In genomic region chr4:145281946-145282345, GRCh38 we compare ENCODE assay signal across 31 cellular contexts.
"Had no signal": no experiment of that assay in that cellular context is flagged by ENCODE, and none has a peak within 500 bp of the region (broad histone marks: within the 10 kb centered on the region; RNA-seq: fewer than 3 reads in every experiment).

No MANE protein-coding gene starts in this region.

- H3K4me3 ChIP-seq: pancreas, prostate gland, right atrium auricular region, right lobe of liver, sigmoid colon, skin epidermis, smooth muscle cell, spleen, suprapubic skin, testis, tibial artery, transverse colon, upper lobe of left lung, vagina had no signal

- H3K9me3 ChIP-seq: neutrophil, pancreas, prostate gland, right atrium auricular region, right lobe of liver, sigmoid colon, spleen, suprapubic skin, testis, tibial artery, transverse colon, upper lobe of left lung, vagina had no signal

- ATAC-seq: naive thymus-derived CD8-positive, alpha-beta T cell; natural killer cell treated with Interleukin-12 subunit alpha and Interleukin-12 subunit beta and Interleukin-15 and Interleukin-18, amount 100 ng/mL, for 72 hours; pancreas; right lobe of liver; stimulated activated memory B cell treated with anti-CD40 and anti-IgM and Interleukin-4, amounts not matched to agents 10 μg/mL and 1 μg/mL and 100 μg/mL, for 72 hours; stimulated activated naive CD8-positive, alpha-beta T cell treated with anti-CD3 and anti-CD28 coated beads, Interleukin-15, amount 100 ng/mL, for 72 hours; stimulated activated naive CD8-positive, alpha-beta T cell treated with anti-CD3 and anti-CD28 coated beads, Interleukin-15, Interleukin-2, amounts not matched to agents 100 U/mL and 50 U/mL, for 24 hours had no signal

- H3K9me3 Mint-ChIP-seq: naive thymus-derived CD8-positive, alpha-beta T cell; natural killer cell treated with Interleukin-12 subunit alpha and Interleukin-12 subunit beta and Interleukin-15 and Interleukin-18, amount 100 ng/mL, for 72 hours; nephron progenitor cell; neural crest cell; stimulated activated memory B cell treated with anti-CD40 and anti-IgM and Interleukin-4, amounts not matched to agents 10 μg/mL and 1 μg/mL and 100 μg/mL, for 72 hours; stimulated activated naive CD8-positive, alpha-beta T cell treated with anti-CD3 and anti-CD28 coated beads, Interleukin-15, amount 100 ng/mL, for 72 hours had no signal

- H3K27me3 ChIP-seq: neutrophil, pancreas, right atrium auricular region, right lobe of liver, sigmoid colon, spleen, suprapubic skin, testis, tibial artery, transverse colon, upper lobe of left lung, vagina had no signal

- H3K27ac Mint-ChIP-seq: naive thymus-derived CD8-positive, alpha-beta T cell; natural killer cell treated with Interleukin-12 subunit alpha and Interleukin-12 subunit beta and Interleukin-15 and Interleukin-18, amount 100 ng/mL, for 72 hours; nephron progenitor cell; stimulated activated memory B cell treated with anti-CD40 and anti-IgM and Interleukin-4, amounts not matched to agents 10 μg/mL and 1 μg/mL and 100 μg/mL, for 72 hours had no signal

- DNase-seq: naive thymus-derived CD8-positive, alpha-beta T cell; nephron progenitor cell; nucleus accumbens; pancreas; retina; right lobe of liver; sigmoid colon; spleen; stimulated activated CD4-positive, alpha-beta T cell treated with anti-CD3 and anti-CD28 coated beads, Interleukin-12 subunit alpha, Interleukin-12 subunit beta, amount 100 ng/mL, for 4 hours; stimulated activated CD4-positive, alpha-beta T cell treated with anti-CD3 and anti-CD28 coated beads, Interleukin-1b, Interleukin-23, amount 100 ng/mL, for 48 hours; stimulated activated CD4-positive, alpha-beta T cell treated with anti-CD3 and anti-CD28 coated beads, Interleukin-4, amount 100 ng/mL, for 1 hour; stimulated activated CD4-positive, alpha-beta T cell treated with anti-CD3 and anti-CD28 coated beads, Interleukin-4, amount 100 ng/mL, for 4 hours; stimulated activated CD8-positive, alpha-beta memory T cell treated with anti-CD3 and anti-CD28 coated beads, Interleukin-4, amount 100 ng/mL, for 48 hours; stimulated activated naive CD4-positive, alpha-beta T cell; stimulated activated naive CD8-positive, alpha-beta T cell treated with anti-CD3 and anti-CD28 coated beads, Interleukin-15, amount 100 ng/mL, for 72 hours; stimulated activated naive CD8-positive, alpha-beta T cell treated with anti-CD3 and anti-CD28 coated beads, Interleukin-15, Interleukin-2, amounts not matched to agents 100 U/mL and 50 U/mL, for 24 hours; substantia nigra; testis; tibial artery; transverse colon; upper lobe of left lung had no signal

- H3K4me2 ChIP-seq: smooth muscle cell had no signal

- H3K36me3 ChIP-seq: neutrophil, pancreas, prostate gland, right atrium auricular region, right lobe of liver, sigmoid colon, spleen, suprapubic skin, tibial artery, transverse colon, upper lobe of left lung, vagina had no signal

- H3K4me1 ChIP-seq: pancreas, prostate gland, right lobe of liver, spleen, suprapubic skin, testis, upper lobe of left lung had no signal

- H3K36me3 Mint-ChIP-seq: naive thymus-derived CD8-positive, alpha-beta T cell; natural killer cell treated with Interleukin-12 subunit alpha and Interleukin-12 subunit beta and Interleukin-15 and Interleukin-18, amount 100 ng/mL, for 72 hours; stimulated activated memory B cell treated with anti-CD40 and anti-IgM and Interleukin-4, amounts not matched to agents 10 μg/mL and 1 μg/mL and 100 μg/mL, for 72 hours had no signal

- H3K4me1 Mint-ChIP-seq: naive thymus-derived CD8-positive, alpha-beta T cell; nephron progenitor cell; neural crest cell; stimulated activated memory B cell treated with anti-CD40 and anti-IgM and Interleukin-4, amounts not matched to agents 10 μg/mL and 1 μg/mL and 100 μg/mL, for 72 hours; stimulated activated naive CD8-positive, alpha-beta T cell treated with anti-CD3 and anti-CD28 coated beads, Interleukin-15, amount 100 ng/mL, for 72 hours had no signal

- H3K27ac ChIP-seq: neutrophil, pancreas, prostate gland, right atrium auricular region, right lobe of liver, sigmoid colon, spleen, suprapubic skin, testis, tibial artery, transverse colon, upper lobe of left lung, vagina had no signal

- H3K4me3 Mint-ChIP-seq: naive thymus-derived CD8-positive, alpha-beta T cell; natural killer cell treated with Interleukin-12 subunit alpha and Interleukin-12 subunit beta and Interleukin-15 and Interleukin-18, amount 100 ng/mL, for 72 hours; nephron progenitor cell; neural crest cell; stimulated activated memory B cell treated with anti-CD40 and anti-IgM and Interleukin-4, amounts not matched to agents 10 μg/mL and 1 μg/mL and 100 μg/mL, for 72 hours; stimulated activated naive CD8-positive, alpha-beta T cell treated with anti-CD3 and anti-CD28 coated beads, Interleukin-15, amount 100 ng/mL, for 72 hours had no signal
